Comparison of ENCODE assay signal across 17 cellular contexts in the genomic region with DNA sequence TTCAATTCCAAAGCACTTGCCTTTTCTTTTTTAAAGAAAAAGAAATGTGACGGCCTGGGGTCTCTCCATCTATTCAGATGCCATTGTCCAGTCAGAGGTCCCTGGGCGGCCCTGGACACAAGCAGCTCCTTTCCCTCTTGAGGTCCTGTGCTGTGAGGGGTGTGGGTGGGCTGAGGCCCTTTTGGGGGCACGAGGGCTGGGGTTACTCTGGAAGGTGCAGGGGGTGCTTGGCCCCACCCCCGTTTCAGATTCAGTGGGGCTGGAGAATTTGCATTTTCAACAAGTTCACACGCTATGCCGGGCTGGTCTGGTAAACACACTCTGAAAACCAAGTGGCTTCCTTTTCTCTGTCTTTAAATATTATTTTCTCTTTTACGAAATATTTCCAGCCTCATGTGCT.
DNase-seq lines count a peak whose midpoint lies in the region; ATAC-seq and TF ChIP-seq lines count a peak whose summit lies in the region.
"Had no signal": no experiment of that assay in that cellular context is flagged by ENCODE, and none has a peak within 500 bp of the region (broad histone marks: within the 10 kb centered on the region; RNA-seq: fewer than 3 reads in every experiment).

No MANE protein-coding gene starts in this region.

- H3K4ac ChIP-seq in neuronal stem cell (ENCODE audit: low read length): no peak overlapping the region

- no peaks in the 10 kb centered on the region for H3K27me3 Mint-ChIP-seq in activated T-cell treated with anti-CD3 and anti-CD28 coated beads, Interleukin-2, amount 50 U/mL, for 72 hours (ENCODE audit: low read depth)
- H3K27me3 Mint-ChIP-seq: stimulated activated naive CD8-positive, alpha-beta T cell treated with anti-CD3 and anti-CD28 coated beads, Interleukin-15, Interleukin-2, amounts not matched to agents 100 ng/mL and 50 ng/mL, for 24 hours had no signal

- H3K27me3 ChIP-seq in neuronal stem cell (ENCODE audit: control insufficient read depth in 3 of 3, insufficient read depth in 3 of 3, low read depth in 1 of 3, low read length in 3 of 3) (no peaks in the 10 kb centered on the region), hepatocyte (no peaks in the 10 kb centered on the region)

- H3K36me3 Mint-ChIP-seq in activated T-cell treated with anti-CD3 and anti-CD28 coated beads, Interleukin-2, amount 50 U/mL, for 72 hours (ENCODE audit: insufficient read depth in 2 of 2): no peaks in the 10 kb centered on the region
- H3K36me3 Mint-ChIP-seq: activated CD4-positive, alpha-beta memory T cell treated with anti-CD3 and anti-CD28 coated beads for 36 hours had no signal

- no peak overlapping the region for H4K8ac ChIP-seq in neuronal stem cell (ENCODE audit: low read depth, low read length)

- TF ChIP-seq CTCF in hepatocyte (IDR thresholded peaks at IDR 0.05; ENCODE audit: poor library complexity): no peak

- no peak overlapping the region for H2BK5ac ChIP-seq in neuronal stem cell (ENCODE audit: low read length)

- H2BK12ac ChIP-seq in neuronal stem cell (ENCODE audit: low read length): no peak overlapping the region

- H3K4me2 ChIP-seq in neuronal stem cell (ENCODE audit: insufficient read depth, low read length, poor library complexity, severe bottlenecking): no peak overlapping the region
- no peak overlapping the region for H3K4me2 ChIP-seq in hepatocyte

- no peaks in the 10 kb centered on the region for H3K79me1 ChIP-seq in neuronal stem cell (ENCODE audit: low read depth, low read length)

- WGBS in neuronal stem cell (ENCODE audit: extremely low coverage in 2 of 2, insufficient read length in 2 of 2, insufficient replicate concordance in 1 of 2), 2 donors: no CpG with 5 or more reads among the region's 7 CpGs
- WGBS in hepatocyte (ENCODE audit: low lambda C conversion rate, missing lambda C conversion rate): 91% methylated on average over 7 of the region's 7 CpGs

- peak overlapping the region; percentile 53 for H2AK5ac ChIP-seq in neuronal stem cell (ENCODE audit: low read depth, low read length)

- H4K20me1 ChIP-seq in hepatocyte (ENCODE audit: insufficient read depth, poor library complexity, severe bottlenecking): no peaks in the 10 kb centered on the region

- no peak overlapping the region for H3K14ac ChIP-seq in neuronal stem cell (ENCODE audit: low read length)

- H2AFZ ChIP-seq in neuronal stem cell (ENCODE audit: low read length): peak overlapping the region; percentile 46
- no peak overlapping the region for H2AFZ ChIP-seq in hepatocyte

- H3K4me1 Mint-ChIP-seq in activated T-cell treated with anti-CD3 and anti-CD28 coated beads, Interleukin-2, amount 50 U/mL, for 72 hours (ENCODE audit: low read depth): no peaks in the 10 kb centered on the region

- ATAC-seq in GM18519 (IDR thresholded peaks at IDR 0.05; ENCODE audit: low FRiP score, unreplicated experiment): peak; percentile 29
- peak; percentile 49 for ATAC-seq in GM21526 (IDR thresholded peaks at IDR 0.05; ENCODE audit: low FRiP score, unreplicated experiment)
- peak; percentile 48 for ATAC-seq in HG03103 (IDR thresholded peaks at IDR 0.05; ENCODE audit: low read depth, unreplicated experiment)
- ATAC-seq in activated T-cell treated with anti-CD3 and anti-CD28 coated beads, Interleukin-2, amount 50 U/mL, for 72 hours (replicated peaks in 1 of 2): no peak
- ATAC-seq: T-helper 17 cell had no signal

- H3K36me3 ChIP-seq in neuronal stem cell (replicated peaks in 1 of 2; ENCODE audit: control insufficient read depth in 2 of 2, insufficient read depth in 2 of 2, low read length in 2 of 2) (no peaks in the 10 kb centered on the region), hepatocyte (replicated peaks; ENCODE audit: insufficient read depth, low read depth) (no peaks in the 10 kb centered on the region)
- H3K36me3 ChIP-seq: esophagus muscularis mucosa, prostate gland had no signal

- H3K4me1 ChIP-seq in neuronal stem cell (ENCODE audit: control insufficient read depth in 2 of 2, insufficient read depth in 1 of 2, low read depth in 1 of 2, low read length in 2 of 2): peaks cover 6 to 21% of the 10 kb centered on the region in 2 donors
- no peaks in the 10 kb centered on the region for H3K4me1 ChIP-seq in hepatocyte (ENCODE audit: insufficient read depth)
- H3K4me1 ChIP-seq: prostate gland had no signal

- H4K91ac ChIP-seq in neuronal stem cell (ENCODE audit: low read depth, low read length, poor library complexity): no peak overlapping the region

- H3K79me2 ChIP-seq in hepatocyte: no peaks in the 10 kb centered on the region

- no peak for DNase-seq in neuronal stem cell (ENCODE audit: low spot score)
- DNase-seq in hepatocyte (ENCODE audit: low spot score): no peak
- no peak for DNase-seq in activated T-cell treated with anti-CD3 and anti-CD28 coated beads, Interleukin-2, amount 50 U/mL, for 72 hours
- DNase-seq in T-helper 1 cell: no peak
- DNase-seq in NCI-H1694 treated with DMSO at 0.1 percent for 48 hours (lab: John Stamatoyannopoulos, UW): no peak
- DNase-seq: activated CD4-positive, alpha-beta memory T cell treated with anti-CD3 and anti-CD28 coated beads for 36 hours; activated naive CD4-positive, alpha-beta T cell; midbrain; stimulated activated CD4-positive, alpha-beta T cell treated with anti-CD3 and anti-CD28 coated beads, Interleukin-4, amount 100 ng/mL, for 1 hour; T-helper 17 cell had no signal

- H3K18ac ChIP-seq in neuronal stem cell (ENCODE audit: low read length): no peak overlapping the region

- H3K9ac ChIP-seq in neuronal stem cell (ENCODE audit: low read depth, low read length, poor library complexity): no peak overlapping the region

- H3K27ac ChIP-seq in neuronal stem cell (replicated peaks; ENCODE audit: low read length) (no peak overlapping the region), hepatocyte (no peak overlapping the region)
- H3K27ac ChIP-seq: C4-2B, esophagus muscularis mucosa, prostate gland had no signal

- no peak overlapping the region for H3K4me3 Mint-ChIP-seq in activated T-cell treated with anti-CD3 and anti-CD28 coated beads, Interleukin-2, amount 50 U/mL, for 72 hours
- H3K4me3 Mint-ChIP-seq: activated CD4-positive, alpha-beta memory T cell treated with anti-CD3 and anti-CD28 coated beads for 36 hours; stimulated activated naive CD8-positive, alpha-beta T cell treated with anti-CD3 and anti-CD28 coated beads, Interleukin-15, Interleukin-2, amounts not matched to agents 100 ng/mL and 50 ng/mL, for 24 hours; T-helper 17 cell had no signal

- H2BK120ac ChIP-seq in neuronal stem cell (ENCODE audit: low read depth, low read length): no peak overlapping the region

- peaks cover 0 to 2% of the 10 kb centered on the region in 2 donors for H3K9me3 ChIP-seq in neuronal stem cell (replicated peaks in 1 of 2; ENCODE audit: control insufficient read depth in 2 of 2, insufficient read depth in 1 of 2, low read depth in 1 of 2, low read length in 2 of 2)
- no peaks in the 10 kb centered on the region for H3K9me3 ChIP-seq in hepatocyte (ENCODE audit: low read depth)
- H3K9me3 ChIP-seq: esophagus muscularis mucosa, prostate gland had no signal

- H2BK15ac ChIP-seq in neuronal stem cell (ENCODE audit: low read length): no peak overlapping the region

- no peaks in the 10 kb centered on the region for H3K9me2 ChIP-seq in hepatocyte (replicated peaks; ENCODE audit: insufficient read depth)

- no peak overlapping the region for H3K27ac Mint-ChIP-seq in activated T-cell treated with anti-CD3 and anti-CD28 coated beads, Interleukin-2, amount 50 U/mL, for 72 hours
- H3K27ac Mint-ChIP-seq: activated CD4-positive, alpha-beta memory T cell treated with anti-CD3 and anti-CD28 coated beads for 36 hours; stimulated activated naive CD8-positive, alpha-beta T cell treated with anti-CD3 and anti-CD28 coated beads, Interleukin-15, Interleukin-2, amounts not matched to agents 100 ng/mL and 50 ng/mL, for 24 hours; T-helper 17 cell had no signal

- no peak overlapping the region for H3K23ac ChIP-seq in neuronal stem cell (ENCODE audit: low read depth, low read length, poor library complexity)

- H3K4me3 ChIP-seq in neuronal stem cell (ENCODE audit: low read length in 2 of 2) (no peak overlapping the region), hepatocyte (no peak overlapping the region)
- H3K4me3 ChIP-seq: esophagus muscularis mucosa, prostate gland had no signal

- no peaks in the 10 kb centered on the region for H3K9me3 Mint-ChIP-seq in activated T-cell treated with anti-CD3 and anti-CD28 coated beads, Interleukin-2, amount 50 U/mL, for 72 hours
- H3K9me3 Mint-ChIP-seq: activated CD4-positive, alpha-beta memory T cell treated with anti-CD3 and anti-CD28 coated beads for 36 hours; stimulated activated naive CD8-positive, alpha-beta T cell treated with anti-CD3 and anti-CD28 coated beads, Interleukin-15, Interleukin-2, amounts not matched to agents 100 ng/mL and 50 ng/mL, for 24 hours had no signal

Comparison
In these comparisons a context has a peak if more than half of its experiments do, and no peak if none do; other contexts are left out.
1. ATAC-seq: peak in GM18519 (single experiment), GM21526 (single experiment) and HG03103 (single experiment); none in activated T-cell treated with anti-CD3 and anti-CD28 coated beads, Interleukin-2, amount 50 U/mL, for 72 hours (0 of 2).